Comparison of ENCODE assay signal across 8 cellular contexts in the genomic region with DNA sequence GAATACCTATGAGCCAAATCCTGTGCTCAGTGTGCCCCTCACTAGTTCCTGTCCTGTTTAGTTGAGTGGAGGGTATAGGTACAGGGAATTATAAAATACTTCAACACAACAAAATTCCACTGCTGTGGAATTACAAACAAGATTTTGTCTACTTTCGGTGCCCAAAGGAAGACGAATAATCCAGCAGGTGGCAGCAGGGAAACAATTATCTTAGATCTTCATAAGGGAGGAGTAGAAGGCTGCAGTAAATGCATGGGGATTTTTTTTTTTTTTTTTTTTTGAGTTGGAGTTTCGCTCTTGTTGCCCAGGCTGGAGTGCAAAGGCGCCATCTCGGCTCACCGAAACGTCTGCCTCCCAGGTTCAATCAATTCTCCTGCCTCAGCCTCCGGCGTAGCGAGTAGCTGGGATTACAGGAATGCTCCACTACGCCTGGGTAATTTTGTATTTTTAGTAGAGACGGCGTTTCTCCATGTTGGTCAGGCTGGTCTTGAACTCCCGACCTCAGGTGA. TPM values are rescaled to one million over a fixed set of nuclear protein-coding genes. Genes with fewer than 3 reads are reported as not detected.
DNase-seq lines count a peak whose midpoint lies in the region; ATAC-seq and TF ChIP-seq lines count a peak whose summit lies in the region.

No MANE protein-coding gene starts in this region.

- peak; percentile 64 for TF ChIP-seq CTCF in DOHH2 (IDR thresholded peaks at IDR 0.05; ENCODE audit: low read depth, low read length, poor library complexity, severe bottlenecking)

- DNase-seq in NCI-H1092 (lab: John Stamatoyannopoulos, UW), result peak; percentile 71
- peak; percentile 77 to 84 for DNase-seq in SJSA1 (ENCODE audit: low read depth in 1 of 2, low spot score in 2 of 2)
- peak; percentile 87 for DNase-seq in amniotic epithelial cell (ENCODE audit: low read depth)
- DNase-seq in left cardiac atrium, result peak; percentile 51

- intact Hi-C loops in left cardiac atrium (cut with DNase I), result loop anchor here (2.0 to 10.0 kb wide), 3 partner anchors 56 to 148 kb away; a partner anchor contains a TSS

- H3K9ac ChIP-seq in rectal smooth muscle tissue (ENCODE audit: low read length), result no peak overlapping the region

- H3K79me2 ChIP-seq in DOHH2 (ENCODE audit: control insufficient read depth, low read length), result peaks cover 37% of the 10 kb centered on the region

- H3K9me2 ChIP-seq in DOHH2 (replicated peaks; ENCODE audit: control insufficient read depth, low read length), result no peaks in the 10 kb centered on the region

- H4K20me1 ChIP-seq in DOHH2 (ENCODE audit: control insufficient read depth, insufficient read depth, low read depth, low read length), result peaks cover 5% of the 10 kb centered on the region; the same call in 1 of the 2 replicates

- H3K4me1 ChIP-seq in DOHH2 (ENCODE audit: control insufficient read depth, low read length) (peaks cover 22% of the 10 kb centered on the region), SJSA1 (replicated peaks) (peaks cover 23% of the 10 kb centered on the region), rectal smooth muscle tissue (ENCODE audit: control insufficient read depth, insufficient read depth, low read length) (peaks cover 5% of the 10 kb centered on the region)

- peaks cover 16% of the 10 kb centered on the region for H3K36me3 ChIP-seq in DOHH2 (ENCODE audit: control insufficient read depth, low read length)
- H3K36me3 ChIP-seq in SJSA1, result peaks cover 8% of the 10 kb centered on the region
- H3K36me3 ChIP-seq in rectal smooth muscle tissue (ENCODE audit: control insufficient read depth, insufficient read depth, low read length), result no peaks in the 10 kb centered on the region

- H3K4me2 ChIP-seq in DOHH2 (ENCODE audit: low read length), result peak overlapping the region; percentile 74

- H3K27me3 ChIP-seq in DOHH2 (ENCODE audit: control insufficient read depth, low read length), result no peaks in the 10 kb centered on the region
- H3K27me3 ChIP-seq in SJSA1 (replicated peaks), result no peaks in the 10 kb centered on the region
- H3K27me3 ChIP-seq in rectal smooth muscle tissue (ENCODE audit: control insufficient read depth, insufficient read depth, low read length), result no peaks in the 10 kb centered on the region

- H3K9me3 ChIP-seq in DOHH2 (ENCODE audit: control insufficient read depth, insufficient read depth, low read length) (no peaks in the 10 kb centered on the region), SJSA1 (replicated peaks) (no peaks in the 10 kb centered on the region)

- peak; percentile 9 to 13 for ATAC-seq in left cardiac atrium
- ATAC-seq in GM19023 (IDR thresholded peaks at IDR 0.05; ENCODE audit: unreplicated experiment), result no peak
- no peak for ATAC-seq in HG02981 (IDR thresholded peaks at IDR 0.05; ENCODE audit: unreplicated experiment)

- peaks cover 13% of the 10 kb centered on the region for H3F3A ChIP-seq in DOHH2 (ENCODE audit: control insufficient read depth, insufficient read depth)

- H3K27ac ChIP-seq in DOHH2 (ENCODE audit: low read depth, low read length), result no peak overlapping the region
- H3K27ac ChIP-seq in SJSA1, result peak overlapping the region; percentile 90
- no peak overlapping the region for H3K27ac ChIP-seq in rectal smooth muscle tissue (ENCODE audit: low read depth, low read length)

- H3K4me3 ChIP-seq in DOHH2 (ENCODE audit: low read length) (peak overlapping the region; percentile 67), SJSA1 (peak overlapping the region; percentile 30), rectal smooth muscle tissue (ENCODE audit: low read length) (peak overlapping the region; percentile 52)

RNA-seq across cellular contexts. Expression of a gene that starts 2.0 kb away (rescaled TPM):
- total RNA-seq in SJSA1 (2014; rRNA removed; shearing (Covaris generic)), result 46.5 and 69.9 TPM in 2 replicates
- total RNA-seq in left cardiac atrium, result 10 to 100 TPM; 34.7 to 46.9 TPM

RNA-seq across cellular contexts. Expression of a gene that starts 6.3 kb away (rescaled TPM):
- 52.8 and 66.6 TPM in 2 replicates for total RNA-seq in SJSA1 (2014; rRNA removed; shearing (Covaris generic))
- 10 to 100 TPM; 38.3 to 48.4 TPM for total RNA-seq in left cardiac atrium

RNA-seq across cellular contexts. Expression of a gene that starts 20.6 kb away (rescaled TPM):
- total RNA-seq in SJSA1 (2014; rRNA removed; shearing (Covaris generic)), result 1.2 TPM in 1 of 2 replicates, not detected in the other
- not detected for total RNA-seq in left cardiac atrium

RNA-seq across cellular contexts. Expression of a gene that starts 30.4 kb away (rescaled TPM):
- total RNA-seq in SJSA1 (2014; rRNA removed; shearing (Covaris generic)), result 52.9 and 62.9 TPM in 2 replicates
- 10 to 100 TPM; 19.4 to 20.9 TPM for total RNA-seq in left cardiac atrium

RNA-seq across cellular contexts. Expression of a gene that starts 30.6 kb away (rescaled TPM):
- 15.8 and 18.3 TPM in 2 replicates for total RNA-seq in SJSA1 (2014; rRNA removed; shearing (Covaris generic))
- total RNA-seq in left cardiac atrium, result 10 to 100 TPM in 1 of 2 donors, 1 to 10 TPM in 1; 9.7 to 10.3 TPM

Comparison
In these comparisons a context has a peak if more than half of its experiments do, and no peak if none do; other contexts are left out.
1. ATAC-seq: peak in left cardiac atrium (2 of 2); none in GM19023 (single experiment) and HG02981 (single experiment).
2. Peak in every context shown above with its lines, with median percentiles within 50 percentile points of each other: H3K4me3 ChIP-seq and DNase-seq.